ENCODE assay signal across 8 cellular contexts in genomic region chr10:117543245-117543998, GRCh38. TPM values are rescaled to one million over a fixed set of nuclear protein-coding genes. Genes with fewer than 3 reads are reported as not detected.
DNase-seq lines count a peak whose midpoint lies in the region; ATAC-seq and TF ChIP-seq lines count a peak whose summit lies in the region.
"Had no signal": no experiment of that assay in that cellular context is flagged by ENCODE, and none has a peak within 500 bp of the region (broad histone marks: within the 10 kb centered on the region; RNA-seq: fewer than 3 reads in every experiment).

No MANE protein-coding gene starts in this region.

- peak overlapping the region; percentile 30 for H3K4me3 ChIP-seq in H7 (ENCODE audit: insufficient read depth, low read depth, low read length)
- peak overlapping the region; percentile 36 for H3K4me3 ChIP-seq in WERI-Rb-1 (ENCODE audit: low read depth, low read length)
- H3K4me3 ChIP-seq in right atrium auricular region: peak overlapping the region; percentile 38 to 51
- H3K4me3 ChIP-seq: lung had no signal

- H3K4me1 ChIP-seq in right atrium auricular region: peaks cover 2 to 38% of the 10 kb centered on the region in 2 donors

- peaks cover 99% of the 10 kb centered on the region for H3K27me3 ChIP-seq in H7 (ENCODE audit: control insufficient read depth, insufficient read depth, low read length)
- H3K27me3 ChIP-seq in WERI-Rb-1 (ENCODE audit: insufficient read depth, low read depth, severe bottlenecking): peaks cover 96% of the 10 kb centered on the region
- H3K27me3 ChIP-seq in right atrium auricular region: peaks cover 29 to 62% of the 10 kb centered on the region in 2 donors

- H3K4me3 Mint-ChIP-seq in stimulated activated naive B cell treated with anti-CD40 and anti-IgM and Interleukin-4, amounts not matched to agents 10 μg/mL and 1 μg/mL and 100 μg/mL, for 72 hours: peak overlapping the region; percentile 62 to 64
- no peak overlapping the region for H3K4me3 Mint-ChIP-seq in activated T-helper 2 cell treated with anti-CD3 and anti-CD28 coated beads, Interferon-gamma antibody, Interleukin-2, Interleukin-4, amounts not matched to agents 10 μg/mL and 5 μg/mL and 100 μg/mL, durations not matched to agents 14 hours and 24 hours and 36 hours (ENCODE audit: low read depth)

- peak overlapping the region; percentile 89 for H3K27ac Mint-ChIP-seq in stimulated activated naive B cell treated with anti-CD40 and anti-IgM and Interleukin-4, amounts not matched to agents 10 μg/mL and 1 μg/mL and 100 μg/mL, for 72 hours
- H3K27ac Mint-ChIP-seq in activated T-helper 2 cell treated with anti-CD3 and anti-CD28 coated beads, Interferon-gamma antibody, Interleukin-2, Interleukin-4, amounts not matched to agents 10 μg/mL and 5 μg/mL and 100 μg/mL, durations not matched to agents 14 hours and 24 hours and 36 hours: no peak overlapping the region

- ATAC-seq in stimulated activated naive B cell treated with anti-CD40 and anti-IgM and Interleukin-4, amounts not matched to agents 10 μg/mL and 1 μg/mL and 100 μg/mL, for 72 hours (replicated peaks): no peak
- no peak for ATAC-seq in GM21528 (IDR thresholded peaks at IDR 0.05; ENCODE audit: low FRiP score, unreplicated experiment)

- no peaks in the 10 kb centered on the region for H3K9me3 ChIP-seq in WERI-Rb-1 (ENCODE audit: severe bottlenecking)
- H3K9me3 ChIP-seq in right atrium auricular region: no peaks in the 10 kb centered on the region

- H3K27ac ChIP-seq in WERI-Rb-1: no peak overlapping the region
- H3K27ac ChIP-seq in right atrium auricular region: peak overlapping the region; percentile 64 to 70

- H3K4me1 Mint-ChIP-seq in stimulated activated naive B cell treated with anti-CD40 and anti-IgM and Interleukin-4, amounts not matched to agents 10 μg/mL and 1 μg/mL and 100 μg/mL, for 72 hours: peaks cover 19 to 53% of the 10 kb centered on the region in 2 donors
- peaks cover 4% of the 10 kb centered on the region for H3K4me1 Mint-ChIP-seq in activated T-helper 2 cell treated with anti-CD3 and anti-CD28 coated beads, Interferon-gamma antibody, Interleukin-2, Interleukin-4, amounts not matched to agents 10 μg/mL and 5 μg/mL and 100 μg/mL, durations not matched to agents 14 hours and 24 hours and 36 hours (ENCODE audit: low read depth)

- peak; percentile 85 for DNase-seq in H7
- peak; percentile 44 for DNase-seq in WERI-Rb-1
- DNase-seq in right atrium auricular region (ENCODE audit: low spot score): no peak
- no peak for DNase-seq in stimulated activated naive B cell treated with anti-CD40 and anti-IgM and Interleukin-4, amounts not matched to agents 10 μg/mL and 1 μg/mL and 100 μg/mL, for 72 hours
- DNase-seq in NCI-H128 (lab: John Stamatoyannopoulos, UW; ENCODE audit: unreplicated experiment): no peak
- DNase-seq in activated T-helper 2 cell treated with anti-CD3 and anti-CD28 coated beads, Interferon-gamma antibody, Interleukin-2, Interleukin-4, amounts not matched to agents 10 μg/mL and 5 μg/mL and 100 μg/mL, durations not matched to agents 14 hours and 24 hours and 36 hours (ENCODE audit: low spot score): no peak

- TF ChIP-seq CTCF in WERI-Rb-1 (IDR thresholded peaks at IDR 0.05; ENCODE audit: low read depth, low read length) (peak; percentile 10; the same call in 1 of the 2 replicates), right atrium auricular region (IDR thresholded peaks at IDR 0.05) (no peak)

- peaks cover 73 to 92% of the 10 kb centered on the region in 2 donors for H3K27me3 Mint-ChIP-seq in stimulated activated naive B cell treated with anti-CD40 and anti-IgM and Interleukin-4, amounts not matched to agents 10 μg/mL and 1 μg/mL and 100 μg/mL, for 72 hours
- peaks cover 80% of the 10 kb centered on the region for H3K27me3 Mint-ChIP-seq in activated T-helper 2 cell treated with anti-CD3 and anti-CD28 coated beads, Interferon-gamma antibody, Interleukin-2, Interleukin-4, amounts not matched to agents 10 μg/mL and 5 μg/mL and 100 μg/mL, durations not matched to agents 14 hours and 24 hours and 36 hours (ENCODE audit: low read depth)

- intact Hi-C loops in activated T-helper 2 cell treated with anti-CD3 and anti-CD28 coated beads, Interferon-gamma antibody, Interleukin-2, Interleukin-4, amounts not matched to agents 10 μg/mL and 5 μg/mL and 100 μg/mL, durations not matched to agents 14 hours and 24 hours and 36 hours (cut with micrococcal nuclease): loop anchor here (2.0 to 10.0 kb wide), 2 partner anchors 381 to 699 kb away; partner anchors contain the start of gene ENO4

- H3K9me3 Mint-ChIP-seq in stimulated activated naive B cell treated with anti-CD40 and anti-IgM and Interleukin-4, amounts not matched to agents 10 μg/mL and 1 μg/mL and 100 μg/mL, for 72 hours: peaks cover 0 to 1% of the 10 kb centered on the region in 2 donors
- no peaks in the 10 kb centered on the region for H3K9me3 Mint-ChIP-seq in activated T-helper 2 cell treated with anti-CD3 and anti-CD28 coated beads, Interferon-gamma antibody, Interleukin-2, Interleukin-4, amounts not matched to agents 10 μg/mL and 5 μg/mL and 100 μg/mL, durations not matched to agents 14 hours and 24 hours and 36 hours

- H3K36me3 ChIP-seq in H7 (replicated peaks; ENCODE audit: control insufficient read depth, insufficient read depth, low read length) (no peaks in the 10 kb centered on the region), WERI-Rb-1 (no peaks in the 10 kb centered on the region), right atrium auricular region (no peaks in the 10 kb centered on the region)

- peaks cover 0 to 13% of the 10 kb centered on the region in 2 donors for H3K36me3 Mint-ChIP-seq in stimulated activated naive B cell treated with anti-CD40 and anti-IgM and Interleukin-4, amounts not matched to agents 10 μg/mL and 1 μg/mL and 100 μg/mL, for 72 hours
- no peaks in the 10 kb centered on the region for H3K36me3 Mint-ChIP-seq in activated T-helper 2 cell treated with anti-CD3 and anti-CD28 coated beads, Interferon-gamma antibody, Interleukin-2, Interleukin-4, amounts not matched to agents 10 μg/mL and 5 μg/mL and 100 μg/mL, durations not matched to agents 14 hours and 24 hours and 36 hours (ENCODE audit: low read depth)

RNA-seq across cellular contexts. Expression of gene EMX2, which starts 0.9 kb away (rescaled TPM):
- total RNA-seq in H7 (2014; rRNA removed; shearing (Covaris generic)): not detected in 2 replicates
- total RNA-seq in right atrium auricular region: under 1 TPM; 0.47 to 0.67 TPM
- not detected in 2 replicates for total RNA-seq in activated T-helper 2 cell treated with anti-CD3 and anti-CD28 coated beads, Interferon-gamma antibody, Interleukin-2, Interleukin-4, amounts not matched to agents 10 μg/mL and 5 μg/mL and 100 μg/mL, durations not matched to agents 14 hours and 24 hours and 36 hours

Comparison
In these comparisons a context has a peak if more than half of its experiments do, and no peak if none do; other contexts are left out.
1. DNase-seq: peak in H7 (single experiment) and WERI-Rb-1 (single experiment); none in right atrium auricular region (single experiment), stimulated activated naive B cell treated with anti-CD40 and anti-IgM and Interleukin-4, amounts not matched to agents 10 μg/mL and 1 μg/mL and 100 μg/mL, for 72 hours (single experiment), NCI-H128 (single experiment) and activated T-helper 2 cell treated with anti-CD3 and anti-CD28 coated beads, Interferon-gamma antibody, Interleukin-2, Interleukin-4, amounts not matched to agents 10 μg/mL and 5 μg/mL and 100 μg/mL, durations not matched to agents 14 hours and 24 hours and 36 hours (single experiment).
2. Peak in every context shown above with its lines, with median percentiles within 50 percentile points of each other: H3K4me3 ChIP-seq.